Comparison of ENCODE assay signal across 28 cellular contexts in genomic region chr7:7536396-7537019, GRCh38. TPM values are rescaled to one million over a fixed set of nuclear protein-coding genes. Genes with fewer than 3 reads are reported as not detected.
"Had no signal": no experiment of that assay in that cellular context is flagged by ENCODE, and none has a peak within 500 bp of the region (broad histone marks: within the 10 kb centered on the region; RNA-seq: fewer than 3 reads in every experiment).

No MANE protein-coding gene starts in this region.

- H3K9ac ChIP-seq: parathyroid adenoma had no signal

- ATAC-seq: activated CD8-positive, alpha-beta T cell treated with anti-CD3 and anti-CD28 coated beads, Interleukin-2, amount 10 ng/mL, durations not matched to agents 7 days and 5 days; heart right ventricle; lower lobe of right lung; stimulated activated memory B cell treated with anti-CD40 and anti-IgM and Interleukin-4, amounts not matched to agents 10 μg/mL and 1 μg/mL and 100 μg/mL, for 72 hours had no signal

- H3K4me3 ChIP-seq: adrenal gland, lower lobe of right lung, stomach, suprapubic skin, uterus had no signal

- FAIRE-seq: astrocyte, keratinocyte, small intestine, TTC549 had no signal

- DNase-seq: activated CD4-positive, alpha-beta T cell treated with anti-CD3 and anti-CD28 coated beads, Interleukin-2, amount 10 ng/mL, durations not matched to agents 7 days and 5 days; activated CD4-positive, CD25-positive, alpha-beta regulatory T cell treated with anti-CD3 and anti-CD28 coated beads, Interleukin-2, amount 50 U/mL, for 72 hours; activated CD8-positive, alpha-beta T cell treated with anti-CD3 and anti-CD28 coated beads, Interleukin-2, amount 10 ng/mL, durations not matched to agents 7 days and 5 days; adrenal gland; central memory CD4-positive, alpha-beta T cell; dermis blood vessel endothelial cell; effector CD8-positive, alpha-beta T cell; erythroblast; foreskin fibroblast; heart right ventricle; lower lobe of right lung; mesendoderm; naive B cell; nucleus accumbens; small intestine; stimulated activated CD4-positive, alpha-beta T cell treated with anti-CD3 and anti-CD28 coated beads, Interleukin-15, amount 100 ng/mL, for 24 hours; stomach; uterus; WERI-Rb-1 had no signal

- H3K36me3 Mint-ChIP-seq: activated naive CD8-positive, alpha-beta T cell; naive B cell; stimulated activated memory B cell treated with anti-CD40 and anti-IgM and Interleukin-4, amounts not matched to agents 10 μg/mL and 1 μg/mL and 100 μg/mL, for 72 hours had no signal

- H3K9me3 ChIP-seq: heart right ventricle, lower lobe of right lung, stomach, suprapubic skin, tibial nerve, uterus had no signal

- H3K27ac ChIP-seq: adrenal gland, heart right ventricle, lower lobe of right lung, parathyroid adenoma, stomach, suprapubic skin, uterus, WERI-Rb-1 had no signal

- H3K27me3 Mint-ChIP-seq: stimulated activated memory B cell treated with anti-CD40 and anti-IgM and Interleukin-4, amounts not matched to agents 10 μg/mL and 1 μg/mL and 100 μg/mL, for 72 hours had no signal

- H3K27me3 ChIP-seq: adrenal gland, stomach, suprapubic skin, tibial nerve, uterus had no signal

- H2AFZ ChIP-seq: parathyroid adenoma had no signal

- H3K36me3 ChIP-seq: adrenal gland, heart right ventricle, lower lobe of right lung, stomach, suprapubic skin, tibial nerve, uterus, WERI-Rb-1 had no signal

- H3K27ac Mint-ChIP-seq: activated CD4-positive, alpha-beta T cell treated with anti-CD3 and anti-CD28 coated beads, Interleukin-2, amount 10 ng/mL, durations not matched to agents 7 days and 5 days; activated CD8-positive, alpha-beta T cell treated with anti-CD3 and anti-CD28 coated beads, Interleukin-2, amount 10 ng/mL, durations not matched to agents 7 days and 5 days; activated naive CD8-positive, alpha-beta T cell; activated T-helper 1 cell treated with anti-CD3 and anti-CD28 coated beads, Interleukin-12 subunit alpha, Interleukin-12 subunit beta, Interleukin-2, Interleukin-4 antibody, amounts not matched to agents 30 ng/mL and 10 ng/mL and 1 ng/mL, durations not matched to agents 14 hours and 24 hours and 36 hours; stimulated activated memory B cell treated with anti-CD40 and anti-IgM and Interleukin-4, amounts not matched to agents 10 μg/mL and 1 μg/mL and 100 μg/mL, for 72 hours had no signal

- H3K4me1 ChIP-seq: adrenal gland, heart right ventricle, lower lobe of right lung, parathyroid adenoma, suprapubic skin, uterus had no signal

- H3K9me3 Mint-ChIP-seq: activated CD4-positive, alpha-beta T cell treated with anti-CD3 and anti-CD28 coated beads, Interleukin-2, amount 10 ng/mL, durations not matched to agents 7 days and 5 days; activated T-helper 1 cell treated with anti-CD3 and anti-CD28 coated beads, Interleukin-12 subunit alpha, Interleukin-12 subunit beta, Interleukin-2, Interleukin-4 antibody, amounts not matched to agents 30 ng/mL and 10 ng/mL and 1 ng/mL, durations not matched to agents 14 hours and 24 hours and 36 hours; naive B cell; stimulated activated memory B cell treated with anti-CD40 and anti-IgM and Interleukin-4, amounts not matched to agents 10 μg/mL and 1 μg/mL and 100 μg/mL, for 72 hours had no signal

- H3K4me3 Mint-ChIP-seq: activated CD4-positive, alpha-beta T cell treated with anti-CD3 and anti-CD28 coated beads, Interleukin-2, amount 10 ng/mL, durations not matched to agents 7 days and 5 days; activated CD8-positive, alpha-beta T cell treated with anti-CD3 and anti-CD28 coated beads, Interleukin-2, amount 10 ng/mL, durations not matched to agents 7 days and 5 days; activated naive CD8-positive, alpha-beta T cell; activated T-helper 1 cell treated with anti-CD3 and anti-CD28 coated beads, Interleukin-12 subunit alpha, Interleukin-12 subunit beta, Interleukin-2, Interleukin-4 antibody, amounts not matched to agents 30 ng/mL and 10 ng/mL and 1 ng/mL, durations not matched to agents 14 hours and 24 hours and 36 hours; naive B cell; stimulated activated memory B cell treated with anti-CD40 and anti-IgM and Interleukin-4, amounts not matched to agents 10 μg/mL and 1 μg/mL and 100 μg/mL, for 72 hours had no signal

- H3K79me2 ChIP-seq: parathyroid adenoma had no signal

- H3K4me1 Mint-ChIP-seq: naive B cell; stimulated activated memory B cell treated with anti-CD40 and anti-IgM and Interleukin-4, amounts not matched to agents 10 μg/mL and 1 μg/mL and 100 μg/mL, for 72 hours had no signal

RNA-seq across cellular contexts. Expression of gene COL28A1, which starts 0.8 kb away (rescaled TPM):
- total RNA-seq: activated CD4-positive, alpha-beta T cell treated with anti-CD3 and anti-CD28 coated beads, Interleukin-2, amount 10 ng/mL, durations not matched to agents 7 days and 5 days; activated CD8-positive, alpha-beta T cell treated with anti-CD3 and anti-CD28 coated beads, Interleukin-2, amount 10 ng/mL, durations not matched to agents 7 days and 5 days; activated T-helper 1 cell treated with anti-CD3 and anti-CD28 coated beads, Interleukin-12 subunit alpha, Interleukin-12 subunit beta, Interleukin-2, Interleukin-4 antibody, amounts not matched to agents 30 ng/mL and 10 ng/mL and 1 ng/mL, durations not matched to agents 14 hours and 24 hours and 36 hours had no signal
